1 cellular context compared by ENCODE assay signal in the genomic region with DNA sequence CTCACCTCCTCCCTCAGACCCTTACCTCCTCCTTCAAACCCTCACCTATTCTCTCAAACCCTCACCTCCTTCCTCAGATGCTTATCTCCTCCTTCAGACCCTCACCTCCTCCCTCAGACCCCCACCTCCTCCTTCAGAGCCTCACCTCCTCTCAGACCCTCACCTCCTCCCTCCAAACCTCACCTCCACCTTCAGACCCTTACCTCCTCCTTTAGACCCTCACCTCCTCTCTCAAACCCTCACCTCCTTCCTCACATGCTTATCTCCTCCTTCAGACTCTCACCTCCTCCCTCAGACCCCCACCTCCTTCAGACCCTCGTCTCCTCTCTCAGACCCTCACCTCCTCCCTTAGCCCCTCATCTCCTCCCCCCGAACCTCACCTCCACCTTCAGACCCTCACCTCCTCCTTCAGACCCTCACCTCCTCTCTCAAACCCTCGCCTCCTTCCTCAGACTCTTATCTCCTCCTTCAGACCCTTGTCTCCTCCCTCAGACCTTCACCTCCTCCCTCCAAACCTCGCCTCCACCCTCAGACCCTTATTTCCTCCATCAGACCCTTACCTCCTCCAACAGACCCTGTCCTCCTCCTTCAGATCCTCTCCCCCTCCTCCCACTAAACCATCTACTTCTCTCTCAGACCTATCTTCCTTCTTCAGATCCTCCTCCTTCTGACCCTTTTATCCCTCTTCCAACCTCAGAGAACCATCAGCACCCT.
TF ChIP-seq lines count a peak whose summit lies in the region.

No MANE protein-coding gene starts in this region.

TF ChIP-seq in GM12878, 131 proteins besides CTCF, POLR2A, EP300 and RAD21:
- TF ChIP-seq NBN (IDR thresholded peaks at IDR 0.05): 0 out of 2 replicates have a peak, but pooled peaks have one; percentile 8
- TF ChIP-seq EED (IDR thresholded peaks at IDR 0.05; ENCODE audit: low read depth): no peak
